8 cellular contexts compared by ENCODE assay signal in the genomic region with DNA sequence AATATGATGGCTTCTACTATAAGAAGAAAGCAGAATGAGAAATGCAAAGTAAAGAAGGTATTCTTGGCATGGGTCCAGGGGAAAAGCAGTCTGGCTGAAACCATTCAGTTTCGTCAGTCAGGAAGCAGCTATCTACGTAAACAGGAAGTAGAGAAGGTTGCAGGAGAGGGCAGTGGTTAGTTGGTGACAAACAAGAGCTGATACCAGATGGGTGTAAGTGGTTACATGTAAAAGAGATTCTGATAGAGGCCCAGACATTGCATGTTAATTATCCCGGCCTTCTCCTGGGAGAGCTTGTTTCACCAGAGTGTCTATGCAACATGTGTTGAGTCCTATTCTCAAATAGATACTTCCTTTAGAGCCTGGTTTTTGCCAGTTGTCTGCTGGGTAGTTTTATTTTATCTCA. TPM values are rescaled to one million over a fixed set of nuclear protein-coding genes. Genes with fewer than 3 reads are reported as not detected.
A peak's percentile ranks its signal among the peaks of the same experiment; 100 is the strongest.
DNase-seq lines count a peak whose midpoint lies in the region; ATAC-seq lines count a peak whose summit lies in the region.

No MANE protein-coding gene starts in this region.

- CTCF ChIA-PET in activated naive CD4-positive, alpha-beta T cell treated with anti-CD3 and anti-CD28 coated beads for 36 hours (lab: Charles Lee): interaction anchor here (0.7 to 2.0 kb wide), 9 partner anchors 9 to 329 kb away, joined by 3 to 7 read pairs (median 4); no protein-coding TSS in a partner anchor

- peak overlapping the region; percentile 11 for H3K4me3 Mint-ChIP-seq in activated naive CD4-positive, alpha-beta T cell treated with anti-CD3 and anti-CD28 coated beads for 36 hours
- H3K4me3 Mint-ChIP-seq in stimulated activated naive B cell treated with anti-CD40 and anti-IgM and Interleukin-4, amounts not matched to agents 10 μg/mL and 1 μg/mL and 100 μg/mL, for 72 hours: peak overlapping the region in 1 of 2 donors; percentile 18

- H3K27me3 Mint-ChIP-seq in activated naive CD4-positive, alpha-beta T cell treated with anti-CD3 and anti-CD28 coated beads for 36 hours (ENCODE audit: low read depth): no peaks in the 10 kb centered on the region
- no peaks in the 10 kb centered on the region for H3K27me3 Mint-ChIP-seq in stimulated activated naive B cell treated with anti-CD40 and anti-IgM and Interleukin-4, amounts not matched to agents 10 μg/mL and 1 μg/mL and 100 μg/mL, for 72 hours

- peak overlapping the region; percentile 68 for H3K27ac ChIP-seq in BLaER1

- peaks cover 47% of the 10 kb centered on the region for H3K4me1 Mint-ChIP-seq in activated naive CD4-positive, alpha-beta T cell treated with anti-CD3 and anti-CD28 coated beads for 36 hours (ENCODE audit: low read depth)
- H3K4me1 Mint-ChIP-seq in stimulated activated naive B cell treated with anti-CD40 and anti-IgM and Interleukin-4, amounts not matched to agents 10 μg/mL and 1 μg/mL and 100 μg/mL, for 72 hours: peaks cover 17 to 27% of the 10 kb centered on the region in 2 donors

- H3K9ac ChIP-seq in BLaER1: no peak overlapping the region

- peak; percentile 47 for DNase-seq in GM19238 (ENCODE audit: insufficient read length, low spot score)
- DNase-seq in OCI-M1 (lab: John Stamatoyannopoulos, UW): peak; percentile 93
- DNase-seq in activated naive CD4-positive, alpha-beta T cell treated with anti-CD3 and anti-CD28 coated beads for 36 hours: peak; percentile 67
- peak; percentile 39 for DNase-seq in left kidney (ENCODE audit: low read depth, low spot score)
- peak; percentile 61 for DNase-seq in stimulated activated naive B cell treated with anti-CD40 and anti-IgM and Interleukin-4, amounts not matched to agents 10 μg/mL and 1 μg/mL and 100 μg/mL, for 72 hours
- no peak for DNase-seq in cerebellar nuclear complex (lab: John Stamatoyannopoulos, UW)

- H3K9me3 Mint-ChIP-seq in activated naive CD4-positive, alpha-beta T cell treated with anti-CD3 and anti-CD28 coated beads for 36 hours: peaks cover 24% of the 10 kb centered on the region
- H3K9me3 Mint-ChIP-seq in stimulated activated naive B cell treated with anti-CD40 and anti-IgM and Interleukin-4, amounts not matched to agents 10 μg/mL and 1 μg/mL and 100 μg/mL, for 72 hours: peaks cover 0 to 6% of the 10 kb centered on the region in 2 donors

- no peaks in the 10 kb centered on the region for H3K27me3 ChIP-seq in BLaER1

- H3K4me3 ChIP-seq in BLaER1: 0 out of 2 replicates have a peak overlapping the region, but pooled peaks have one; percentile 18

- H3K36me3 Mint-ChIP-seq in activated naive CD4-positive, alpha-beta T cell treated with anti-CD3 and anti-CD28 coated beads for 36 hours (ENCODE audit: low read depth): peaks cover 29% of the 10 kb centered on the region
- peaks cover 3 to 6% of the 10 kb centered on the region in 2 donors for H3K36me3 Mint-ChIP-seq in stimulated activated naive B cell treated with anti-CD40 and anti-IgM and Interleukin-4, amounts not matched to agents 10 μg/mL and 1 μg/mL and 100 μg/mL, for 72 hours

- peak overlapping the region; percentile 72 for H3K4me2 ChIP-seq in BLaER1

- intact Hi-C loops in activated naive CD4-positive, alpha-beta T cell treated with anti-CD3 and anti-CD28 coated beads for 36 hours (cut with micrococcal nuclease): loop anchor here (1.0 to 2.0 kb wide), 9 partner anchors 23 to 327 kb away; a partner anchor contains a TSS

- H4K20me1 ChIP-seq in BLaER1: no peaks in the 10 kb centered on the region

- H3K36me3 ChIP-seq in BLaER1: no peaks in the 10 kb centered on the region

- no peaks in the 10 kb centered on the region for H3K9me3 ChIP-seq in BLaER1

- peak; percentile 98 for ATAC-seq in HG03354 (IDR thresholded peaks at IDR 0.05; ENCODE audit: poor library complexity, severe bottlenecking, unreplicated experiment)
- peak; percentile 100 for ATAC-seq in stimulated activated naive B cell treated with anti-CD40 and anti-IgM and Interleukin-4, amounts not matched to agents 10 μg/mL and 1 μg/mL and 100 μg/mL, for 72 hours (replicated peaks)

- peaks cover 20% of the 10 kb centered on the region for H3K4me1 ChIP-seq in BLaER1

- H3K27ac Mint-ChIP-seq in activated naive CD4-positive, alpha-beta T cell treated with anti-CD3 and anti-CD28 coated beads for 36 hours: peak overlapping the region; percentile 75
- H3K27ac Mint-ChIP-seq in stimulated activated naive B cell treated with anti-CD40 and anti-IgM and Interleukin-4, amounts not matched to agents 10 μg/mL and 1 μg/mL and 100 μg/mL, for 72 hours: peak overlapping the region; percentile 63

RNA-seq across cellular contexts. Expression of a gene that starts 58.4 kb away (rescaled TPM):
- 100 to 1,000 TPM; 367 to 375 TPM for total RNA-seq in activated naive CD4-positive, alpha-beta T cell treated with anti-CD3 and anti-CD28 coated beads for 36 hours

Comparison
In these comparisons a context has a peak if more than half of its experiments do, and no peak if none do; other contexts are left out.
1. DNase-seq: peak in GM19238 (single experiment), OCI-M1 (single experiment), activated naive CD4-positive, alpha-beta T cell treated with anti-CD3 and anti-CD28 coated beads for 36 hours (single experiment), left kidney (single experiment) and stimulated activated naive B cell treated with anti-CD40 and anti-IgM and Interleukin-4, amounts not matched to agents 10 μg/mL and 1 μg/mL and 100 μg/mL, for 72 hours (single experiment); none in cerebellar nuclear complex (0 of 2).